16 cellular contexts compared by ENCODE assay signal in genomic region chr4:123667991-123668390, GRCh38.
DNase-seq lines count a peak whose midpoint lies in the region; ATAC-seq and TF ChIP-seq lines count a peak whose summit lies in the region.
"Had no signal": no experiment of that assay in that cellular context is flagged by ENCODE, and none has a peak within 500 bp of the region (broad histone marks: within the 10 kb centered on the region; RNA-seq: fewer than 3 reads in every experiment).

No MANE protein-coding gene starts in this region.

- no peak overlapping the region for H4K91ac ChIP-seq in IMR-90 (ENCODE audit: insufficient read depth, low read depth, low read length)

- intact Hi-C loops in IMR-90 (cut with micrococcal nuclease), result loop anchor here (10.0 kb wide), 1 partner anchor 423 kb away; no protein-coding TSS in a partner anchor

- H3K14ac ChIP-seq in IMR-90 (replicated peaks; ENCODE audit: low read depth, low read length), result no peak overlapping the region

- H2AK9ac ChIP-seq in IMR-90 (replicated peaks; ENCODE audit: low read depth, low read length, poor library complexity), result no peak overlapping the region

- TF ChIP-seq CTCF in IMR-90 (conservative IDR thresholded peaks at IDR 0.05; ENCODE audit: low read depth, low read length), result no peak

- H3K4me2 ChIP-seq in IMR-90 (ENCODE audit: low read depth, low read length), result no peak overlapping the region
- H3K4me2 ChIP-seq: GM23338 had no signal

- no CpG with 5 or more reads among the region's 2 CpGs for WGBS in IMR-90 (ENCODE audit: extremely low coverage in 2 of 2, insufficient read length in 1 of 2), 2 experiments

- no peak overlapping the region for H3K4ac ChIP-seq in IMR-90 (ENCODE audit: low read depth, low read length)

- in situ Hi-C loops in IMR-90 (cut with MboI; ENCODE audit: low sequenced_read_pairs), result loop anchor here (10.0 kb wide), 3 partner anchors 437 to 597 kb away; no protein-coding TSS in a partner anchor

- H3K4me3 ChIP-seq in IMR-90 (ENCODE audit: insufficient read depth, low read depth, low read length), result no peak overlapping the region
- H3K4me3 ChIP-seq: GM12878, GM23338 had no signal

- no peaks in the 10 kb centered on the region for H4K20me1 ChIP-seq in IMR-90 (ENCODE audit: insufficient read depth, low read length)

- no peak overlapping the region for H3K18ac ChIP-seq in IMR-90 (ENCODE audit: low read depth, low read length)

- H2AFZ ChIP-seq in IMR-90 (replicated peaks; ENCODE audit: low read length, poor library complexity), result no peak overlapping the region
- H2AFZ ChIP-seq: GM23338 had no signal

- H2BK15ac ChIP-seq in IMR-90 (ENCODE audit: low read depth, low read length), result 0 out of 3 replicates have a peak overlapping the region, but pooled peaks have one; percentile 41

- POLR2A ChIA-PET in IMR-90 (lab: Charles Lee; ENCODE audit: unreplicated experiment), result no interaction called here

- no peak overlapping the region for H2BK120ac ChIP-seq in IMR-90 (ENCODE audit: low read depth, low read length)

- no peak overlapping the region for H4K8ac ChIP-seq in IMR-90 (ENCODE audit: low read depth in 2 of 2, low read length in 2 of 2)

- H3K27ac ChIP-seq in IMR-90 (ENCODE audit: insufficient read depth, low read length) (no peak overlapping the region), epithelial cell of prostate (peak overlapping the region; percentile 40)
- H3K27ac ChIP-seq: C4-2B had no signal

- H2BK5ac ChIP-seq in IMR-90 (ENCODE audit: low read depth, low read length, poor library complexity, severe bottlenecking), result no peak overlapping the region

- no peaks in the 10 kb centered on the region for H3K9me1 ChIP-seq in IMR-90 (ENCODE audit: insufficient read depth, low read length)

- no peak overlapping the region for H2BK20ac ChIP-seq in IMR-90 (ENCODE audit: low read depth, low read length)

- no peak overlapping the region for H2AK5ac ChIP-seq in IMR-90 (ENCODE audit: low read depth, low read length)

- TF ChIP-seq POLR2A in IMR-90 (IDR thresholded peaks at IDR 0.05; ENCODE audit: low read depth, low read length), result no peak

- no peaks in the 10 kb centered on the region for H3K36me3 ChIP-seq in IMR-90 (ENCODE audit: control insufficient read depth, insufficient read depth, low read length)

- no TSS peak for BruUV-seq in IMR-90 (replicated peaks; lab: Mats Ljungman, UMichigan)

- no peak for TF ChIP-seq RAD21 in IMR-90 (IDR thresholded peaks at IDR 0.05; ENCODE audit: low read length)

- H3K9ac ChIP-seq in IMR-90 (ENCODE audit: low read depth, low read length), result no peak overlapping the region

- H3K23ac ChIP-seq in IMR-90 (ENCODE audit: low read depth, low read length), result no peak overlapping the region

- H3K56ac ChIP-seq in IMR-90 (ENCODE audit: extremely low read depth, insufficient read depth, low read length), result no peak overlapping the region

- H3K9me3 ChIP-seq in IMR-90 (ENCODE audit: control insufficient read depth, insufficient read depth, low read length), result no peaks in the 10 kb centered on the region
- H3K9me3 ChIP-seq: Caco-2 had no signal

- no peaks in the 10 kb centered on the region for H3K27me3 ChIP-seq in IMR-90 (ENCODE audit: control insufficient read depth, insufficient read depth, low read length)

- dilution Hi-C loops in IMR-90 (cut with HindIII; ENCODE audit: low sequenced_read_pairs, unreplicated experiment), result no loop called here

- CTCF ChIA-PET in IMR-90 (lab: Yijun Ruan, JAX), result no interaction called here

- H3K4me1 ChIP-seq in IMR-90 (ENCODE audit: control insufficient read depth, insufficient read depth, low read length), result no peaks in the 10 kb centered on the region
- H3K4me1 ChIP-seq: Caco-2 had no signal

- H4K5ac ChIP-seq in IMR-90 (ENCODE audit: low read depth, low read length), result no peak overlapping the region

- H3K79me1 ChIP-seq in IMR-90 (ENCODE audit: low read depth in 1 of 2, low read length in 2 of 2), result no peaks in the 10 kb centered on the region

- ATAC-seq in IMR-90 (ENCODE audit: low read depth), result no peak
- ATAC-seq: CD8-positive, alpha-beta T cell; GM12878; GM23338; HCT116 had no signal

- peak; percentile 9 for DNase-seq in GM03348 (ENCODE audit: low spot score)
- DNase-seq in IMR-90, result no peak
- no peak for DNase-seq in epithelial cell of prostate (ENCODE audit: low read depth, low spot score)
- no peak for DNase-seq in amygdala (lab: John Stamatoyannopoulos, UW)
- no peak for DNase-seq in NCI-H226
- DNase-seq in ecto neural progenitor cell (ENCODE audit: low spot score), result no peak
- DNase-seq: Caco-2; CD4-positive, CD25-positive, alpha-beta regulatory T cell; CD8-positive, alpha-beta T cell; DMS153; DND-41; H9 had no signal

TF ChIP-seq in IMR-90, 13 proteins besides CTCF, POLR2A, EP300 and RAD21:
- TF ChIP-seq MXI1 (IDR thresholded peaks at IDR 0.05; ENCODE audit: borderline replicate concordance, low read depth, low read length), result no peak
- TF ChIP-seq FOS (IDR thresholded peaks at IDR 0.05; ENCODE audit: low read depth, low read length), result no peak
- TF ChIP-seq USF2 (IDR thresholded peaks at IDR 0.05; ENCODE audit: low read depth, low read length), result no peak
- no peak for TF ChIP-seq MAZ (IDR thresholded peaks at IDR 0.05; ENCODE audit: borderline replicate concordance, low read depth, low read length)
- no peak for TF ChIP-seq BHLHE40 (IDR thresholded peaks at IDR 0.05; ENCODE audit: low read depth, low read length)
